Comparison of ENCODE assay signal across 2 cellular contexts in the genomic region with DNA sequence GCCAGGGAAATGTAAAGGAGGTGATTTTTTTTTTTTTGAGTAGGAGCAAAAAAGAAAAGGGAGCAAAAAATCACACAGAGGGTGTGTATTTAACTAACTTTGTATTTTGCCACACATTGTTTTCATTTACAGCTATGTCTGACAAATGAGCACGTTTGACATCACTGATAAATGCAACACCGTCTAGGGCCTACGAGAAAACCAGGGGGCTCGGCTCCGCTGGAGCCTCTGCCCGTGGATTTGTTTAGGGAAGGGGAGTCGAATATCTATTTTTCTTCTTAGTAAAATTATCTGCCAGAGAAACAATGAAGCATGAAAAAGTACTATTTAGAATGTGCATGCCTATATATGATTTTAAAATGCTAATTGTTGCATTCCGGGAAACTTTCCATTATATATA.
TF ChIP-seq lines count a peak whose summit lies in the region.

No MANE protein-coding gene starts in this region.

TF ChIP-seq in liver, 16 proteins besides CTCF, POLR2A, EP300 and RAD21:
- no peak for TF ChIP-seq RXRA (IDR thresholded peaks at IDR 0.05)
- no peak for TF ChIP-seq EGR1 (IDR thresholded peaks at IDR 0.05; ENCODE audit: low read depth in 2 of 2)
- TF ChIP-seq JUND (IDR thresholded peaks at IDR 0.05), result no peak
- TF ChIP-seq MAX (IDR thresholded peaks at IDR 0.05), result no peak
- TF ChIP-seq FOXA2 (IDR thresholded peaks at IDR 0.05), result no peak
- no peak for TF ChIP-seq ZBTB33 (IDR thresholded peaks at IDR 0.05)
- no peak for TF ChIP-seq NR2F2 (IDR thresholded peaks at IDR 0.05)
- TF ChIP-seq FOXA1 (IDR thresholded peaks at IDR 0.05), result no peak
- no peak for TF ChIP-seq TAF1 (conservative IDR thresholded peaks at IDR 0.05)

TF ChIP-seq in HepG2, 621 proteins besides CTCF, POLR2A, EP300 and RAD21:
- TF ChIP-seq, protein P1, sequence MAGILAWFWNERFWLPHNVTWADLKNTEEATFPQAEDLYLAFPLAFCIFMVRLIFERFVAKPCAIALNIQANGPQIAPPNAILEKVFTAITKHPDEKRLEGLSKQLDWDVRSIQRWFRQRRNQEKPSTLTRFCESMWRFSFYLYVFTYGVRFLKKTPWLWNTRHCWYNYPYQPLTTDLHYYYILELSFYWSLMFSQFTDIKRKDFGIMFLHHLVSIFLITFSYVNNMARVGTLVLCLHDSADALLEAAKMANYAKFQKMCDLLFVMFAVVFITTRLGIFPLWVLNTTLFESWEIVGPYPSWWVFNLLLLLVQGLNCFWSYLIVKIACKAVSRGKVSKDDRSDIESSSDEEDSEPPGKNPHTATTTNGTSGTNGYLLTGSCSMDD (CRISPR knock-in tag; IDR thresholded peaks at IDR 0.05), result no peak
- TF ChIP-seq CC2D1A (CRISPR knock-in tag; IDR thresholded peaks at IDR 0.05) (no peak), ZNF282 (IDR thresholded peaks at IDR 0.05; ENCODE audit: partially characterized antibody) (no peak), ZSCAN31 (CRISPR knock-in tag; IDR thresholded peaks at IDR 0.05; ENCODE audit: low read depth) (no peak), EHMT2 (IDR thresholded peaks at IDR 0.05; ENCODE audit: borderline replicate concordance, low read depth, low read length) (no peak)
